ENCODE assay signal across 11 cellular contexts in genomic region chr20:58014628-58015315, GRCh38.
DNase-seq lines count a peak whose midpoint lies in the region; ATAC-seq and TF ChIP-seq lines count a peak whose summit lies in the region.
"Had no signal": no experiment of that assay in that cellular context is flagged by ENCODE, and none has a peak within 500 bp of the region (broad histone marks: within the 10 kb centered on the region; RNA-seq: fewer than 3 reads in every experiment).

No MANE protein-coding gene starts in this region.

- TF ChIP-seq CTCF in activated CD8-positive, alpha-beta T cell treated with anti-CD3 and anti-CD28 coated beads for 36 hours (IDR thresholded peaks at IDR 0.05), result no peak

- CTCF ChIA-PET in activated CD8-positive, alpha-beta T cell treated with anti-CD3 and anti-CD28 coated beads for 36 hours (lab: Charles Lee), result no interaction called here

- peak; percentile 83 for ATAC-seq in activated CD8-positive, alpha-beta T cell treated with anti-CD3 and anti-CD28 coated beads for 36 hours
- ATAC-seq in GM18868 (IDR thresholded peaks at IDR 0.05; ENCODE audit: unreplicated experiment) (no peak), HG03354 (IDR thresholded peaks at IDR 0.05; ENCODE audit: poor library complexity, severe bottlenecking, unreplicated experiment) (no peak)

- DNase-seq in COLO829 (ENCODE audit: low spot score), result peak; percentile 74
- DNase-seq in HPDE6-E6E7 (ENCODE audit: extremely low spot score), result peak; percentile 95
- DNase-seq in activated CD8-positive, alpha-beta T cell treated with anti-CD3 and anti-CD28 coated beads for 36 hours, result peak; percentile 39
- peak; percentile 71 for DNase-seq in kidney glomerular epithelial cell (lab: John Stamatoyannopoulos, UW)
- no peak for DNase-seq in stimulated activated naive CD4-positive, alpha-beta T cell treated with Interleukin-2 at 50 U/mL for 16 hours (lab: John Stamatoyannopoulos, UW)
- DNase-seq: effector CD8-positive, alpha-beta T cell; HCEC 1CT; NCI-H1436; NCI-H524 treated with DMSO at 0.1 percent for 48 hours had no signal

- intact Hi-C loops in activated CD8-positive, alpha-beta T cell treated with anti-CD3 and anti-CD28 coated beads for 36 hours (cut with micrococcal nuclease), result no loop called here

- H3K4me3 Mint-ChIP-seq in activated CD8-positive, alpha-beta T cell treated with anti-CD3 and anti-CD28 coated beads for 36 hours, result no peak overlapping the region

- no peak overlapping the region for H3K27ac Mint-ChIP-seq in activated CD8-positive, alpha-beta T cell treated with anti-CD3 and anti-CD28 coated beads for 36 hours

- H3K9me3 Mint-ChIP-seq in activated CD8-positive, alpha-beta T cell treated with anti-CD3 and anti-CD28 coated beads for 36 hours, result no peaks in the 10 kb centered on the region

- POLR2A ChIA-PET in activated CD8-positive, alpha-beta T cell treated with anti-CD3 and anti-CD28 coated beads for 36 hours (lab: Charles Lee), result interaction anchor here (0.6 to 1.4 kb wide), 2 partner anchors 11 to 102 kb away, joined by 3 to 5 read pairs; no protein-coding TSS in a partner anchor

- H3K27me3 Mint-ChIP-seq in activated CD8-positive, alpha-beta T cell treated with anti-CD3 and anti-CD28 coated beads for 36 hours, result peaks cover 14% of the 10 kb centered on the region

- peaks cover 20% of the 10 kb centered on the region for H3K4me1 Mint-ChIP-seq in activated CD8-positive, alpha-beta T cell treated with anti-CD3 and anti-CD28 coated beads for 36 hours (ENCODE audit: low read depth)

- no peaks in the 10 kb centered on the region for H3K36me3 Mint-ChIP-seq in activated CD8-positive, alpha-beta T cell treated with anti-CD3 and anti-CD28 coated beads for 36 hours (ENCODE audit: low read depth)
